Comparison of ENCODE assay signal across 12 cellular contexts in genomic region chr1:178345238-178345637, GRCh38.
A peak's percentile ranks its signal among the peaks of the same experiment; 100 is the strongest.
DNase-seq lines count a peak whose midpoint lies in the region; ATAC-seq, FAIRE-seq and TF ChIP-seq lines count a peak whose summit lies in the region.
"Had no signal": no experiment of that assay in that cellular context is flagged by ENCODE, and none has a peak within 500 bp of the region (broad histone marks: within the 10 kb centered on the region; RNA-seq: fewer than 3 reads in every experiment).

No MANE protein-coding gene starts in this region.

- H3K4me3 Mint-ChIP-seq in chondrocyte (ENCODE audit: unreplicated experiment): peak overlapping the region; percentile 28
- H3K4me3 Mint-ChIP-seq in activated CD4-positive, alpha-beta T cell treated with anti-CD3 and anti-CD28 coated beads, Interleukin-2, amount 10 ng/mL, durations not matched to agents 7 days and 5 days: no peak overlapping the region
- H3K4me3 Mint-ChIP-seq in activated CD8-positive, alpha-beta T cell treated with anti-CD3 and anti-CD28 coated beads, Interleukin-2, amount 10 ng/mL, durations not matched to agents 7 days and 5 days: no peak overlapping the region
- H3K4me3 Mint-ChIP-seq: activated T-cell treated with anti-CD3 and anti-CD28 coated beads, Interleukin-2, amount 50 U/mL, for 24 hours had no signal

- no peaks in the 10 kb centered on the region for H3K79me2 ChIP-seq in HepG2 (ENCODE audit: insufficient read depth, low read length)

- TF ChIP-seq CTCF in chondrocyte (IDR thresholded peaks at IDR 0.05) (no peak), HepG2 (CRISPR knock-in tag; IDR thresholded peaks at IDR 0.05) (no peak), testis (IDR thresholded peaks at IDR 0.05) (no peak)

- peaks cover 53% of the 10 kb centered on the region for H3K4me1 Mint-ChIP-seq in chondrocyte (ENCODE audit: low read depth)
- H3K4me1 Mint-ChIP-seq in activated CD4-positive, alpha-beta T cell treated with anti-CD3 and anti-CD28 coated beads, Interleukin-2, amount 10 ng/mL, durations not matched to agents 7 days and 5 days: no peaks in the 10 kb centered on the region
- no peaks in the 10 kb centered on the region for H3K4me1 Mint-ChIP-seq in activated CD8-positive, alpha-beta T cell treated with anti-CD3 and anti-CD28 coated beads, Interleukin-2, amount 10 ng/mL, durations not matched to agents 7 days and 5 days (ENCODE audit: low read depth)

- H3K27ac Mint-ChIP-seq in chondrocyte (ENCODE audit: unreplicated experiment): peak overlapping the region; percentile 60
- H3K27ac Mint-ChIP-seq in activated CD4-positive, alpha-beta T cell treated with anti-CD3 and anti-CD28 coated beads, Interleukin-2, amount 10 ng/mL, durations not matched to agents 7 days and 5 days: no peak overlapping the region
- no peak overlapping the region for H3K27ac Mint-ChIP-seq in activated CD8-positive, alpha-beta T cell treated with anti-CD3 and anti-CD28 coated beads, Interleukin-2, amount 10 ng/mL, durations not matched to agents 7 days and 5 days
- H3K27ac Mint-ChIP-seq: activated T-cell treated with anti-CD3 and anti-CD28 coated beads, Interleukin-2, amount 50 U/mL, for 24 hours had no signal

- CTCF ChIA-PET in HepG2 (lab: Yijun Ruan, JAX; ENCODE audit: low intra/inter-chr PET ratio, low total read pairs): no interaction called here
- CTCF ChIA-PET in activated CD4-positive, alpha-beta T cell treated with anti-CD3 and anti-CD28 coated beads, Interleukin-2, amount 10 ng/mL, durations not matched to agents 7 days and 5 days (lab: Charles Lee): no interaction called here
- CTCF ChIA-PET in activated CD8-positive, alpha-beta T cell treated with anti-CD3 and anti-CD28 coated beads, Interleukin-2, amount 10 ng/mL, durations not matched to agents 7 days and 5 days (lab: Charles Lee): interaction anchor here (1.0 to 1.2 kb wide), 2 partner anchors 35 to 157 kb away, joined by 3 read pairs; no protein-coding TSS in a partner anchor

- no peak overlapping the region for H3K9ac ChIP-seq in HUES48 (ENCODE audit: low read depth, low read length)
- no peak overlapping the region for H3K9ac ChIP-seq in HepG2 (ENCODE audit: insufficient read depth, low read depth, low read length)
- peak overlapping the region; percentile 45 for H3K9ac ChIP-seq in skeletal muscle satellite cell (ENCODE audit: low read depth, low read length)
- H3K9ac ChIP-seq: BLaER1 treated with 17β-estradiol and CSF1 and Interleukin-3, amounts not matched to agents 10 nM and 100 nM had no signal

- H3K4me1 ChIP-seq in HUES48 (ENCODE audit: control insufficient read depth, insufficient read depth, low read length) (peaks cover 52% of the 10 kb centered on the region), HepG2 (ENCODE audit: insufficient read depth, low read length) (peaks cover 23% of the 10 kb centered on the region), skeletal muscle satellite cell (ENCODE audit: control insufficient read depth, insufficient read depth, low read length) (peaks cover 35% of the 10 kb centered on the region), testis (peaks cover 4% of the 10 kb centered on the region)

- DNase-seq in chondrocyte (ENCODE audit: low spot score): no peak
- peak; percentile 9 for DNase-seq in HepG2 (ENCODE audit: low spot score)
- no peak for DNase-seq in activated CD4-positive, alpha-beta T cell treated with anti-CD3 and anti-CD28 coated beads, Interleukin-2, amount 50 U/mL, for 1 hour
- no peak for DNase-seq in testis
- no peak for DNase-seq in activated CD4-positive, alpha-beta T cell treated with anti-CD3 and anti-CD28 coated beads, Interleukin-2, amount 10 ng/mL, durations not matched to agents 7 days and 5 days
- no peak for DNase-seq in activated CD8-positive, alpha-beta T cell treated with anti-CD3 and anti-CD28 coated beads, Interleukin-2, amount 10 ng/mL, durations not matched to agents 7 days and 5 days
- DNase-seq: activated T-cell treated with anti-CD3 and anti-CD28 coated beads, Interleukin-2, amount 50 U/mL, for 24 hours; effector memory CD4-positive, alpha-beta T cell; ovary had no signal

- TF ChIP-seq RAD21 in HepG2 (CRISPR knock-in tag; IDR thresholded peaks at IDR 0.05): no peak

- POLR2A ChIA-PET in HepG2 (lab: Yijun Ruan, JAX): no interaction called here
- POLR2A ChIA-PET in activated CD4-positive, alpha-beta T cell treated with anti-CD3 and anti-CD28 coated beads, Interleukin-2, amount 10 ng/mL, durations not matched to agents 7 days and 5 days (lab: Charles Lee): no interaction called here
- POLR2A ChIA-PET in activated CD8-positive, alpha-beta T cell treated with anti-CD3 and anti-CD28 coated beads, Interleukin-2, amount 10 ng/mL, durations not matched to agents 7 days and 5 days (lab: Charles Lee): no interaction called here

- no peaks in the 10 kb centered on the region for H3K27me3 ChIP-seq in HUES48 (ENCODE audit: control insufficient read depth, insufficient read depth, low read length)
- H3K27me3 ChIP-seq in HepG2 (ENCODE audit: control insufficient read depth in 1 of 2, insufficient read depth in 2 of 2, low read length in 2 of 2): no peaks in the 10 kb centered on the region
- H3K27me3 ChIP-seq in skeletal muscle satellite cell (ENCODE audit: control insufficient read depth, insufficient read depth, low read length): no peaks in the 10 kb centered on the region
- H3K27me3 ChIP-seq in testis: no peaks in the 10 kb centered on the region
- H3K27me3 ChIP-seq: BLaER1 treated with 17β-estradiol and CSF1 and Interleukin-3, amounts not matched to agents 10 nM and 100 nM; ovary had no signal

- no peak overlapping the region for H2AFZ ChIP-seq in HepG2 (ENCODE audit: low read length)

- H3K36me3 ChIP-seq in HUES48 (ENCODE audit: control insufficient read depth, insufficient read depth, low read length) (no peaks in the 10 kb centered on the region), HepG2 (replicated peaks in 1 of 2; ENCODE audit: control insufficient read depth in 1 of 2, insufficient read depth in 2 of 2, low read length in 2 of 2) (no peaks in the 10 kb centered on the region), skeletal muscle satellite cell (ENCODE audit: insufficient read depth, low read length) (no peaks in the 10 kb centered on the region), testis (ENCODE audit: low read depth, missing control alignments) (no peaks in the 10 kb centered on the region)
- H3K36me3 ChIP-seq: BLaER1 treated with 17β-estradiol and CSF1 and Interleukin-3, amounts not matched to agents 10 nM and 100 nM; ovary had no signal

- no peaks in the 10 kb centered on the region for H3K27me3 Mint-ChIP-seq in chondrocyte (ENCODE audit: low read depth)
- no peaks in the 10 kb centered on the region for H3K27me3 Mint-ChIP-seq in activated CD4-positive, alpha-beta T cell treated with anti-CD3 and anti-CD28 coated beads, Interleukin-2, amount 10 ng/mL, durations not matched to agents 7 days and 5 days
- H3K27me3 Mint-ChIP-seq in activated CD8-positive, alpha-beta T cell treated with anti-CD3 and anti-CD28 coated beads, Interleukin-2, amount 10 ng/mL, durations not matched to agents 7 days and 5 days (ENCODE audit: low read depth): peaks cover 2% of the 10 kb centered on the region
- H3K27me3 Mint-ChIP-seq: activated T-cell treated with anti-CD3 and anti-CD28 coated beads, Interleukin-2, amount 50 U/mL, for 24 hours had no signal

- intact Hi-C loops in HepG2 (cut with micrococcal nuclease; ENCODE audit: unreplicated experiment) (no loop called here), testis (cut with DNase I; ENCODE audit: low total_unique reads) (no loop called here)

- H3K4me2 ChIP-seq in HepG2 (ENCODE audit: low read depth, low read length) (no peak overlapping the region), skeletal muscle satellite cell (ENCODE audit: low read length) (peak overlapping the region; percentile 38)
- H3K4me2 ChIP-seq: BLaER1 treated with 17β-estradiol and CSF1 and Interleukin-3, amounts not matched to agents 10 nM and 100 nM had no signal

- no TSS peak for BruUV-seq in HepG2 (replicated peaks; lab: Mats Ljungman, UMichigan)

- TF ChIP-seq EP300 in HepG2 (IDR thresholded peaks at IDR 0.05; ENCODE audit: low read depth in 2 of 2, low read length in 2 of 2) (no peak), HepG2 (CRISPR knock-in tag; IDR thresholded peaks at IDR 0.05; ENCODE audit: borderline replicate concordance) (no peak)

- no peak for TF ChIP-seq POLR2A in HepG2 (IDR thresholded peaks at IDR 0.05; ENCODE audit: insufficient read depth in 1 of 2, low read depth in 2 of 2, low read length in 2 of 2)
- no peak for TF ChIP-seq POLR2A in testis (IDR thresholded peaks at IDR 0.05)

- in situ Hi-C loops in HepG2 (cut with HindIII; ENCODE audit: extremely low pct_ligation_motif_present, low pct_unique_long_range_greater_than_20kb): no loop called here

- peak overlapping the region; percentile 30; the same call in 1 of the 2 replicates for H3K4me3 ChIP-seq in HUES48 (ENCODE audit: low read depth, low read length)
- no peak overlapping the region for H3K4me3 ChIP-seq in HepG2 (replicated peaks in 1 of 3; ENCODE audit: insufficient read depth in 1 of 3, low read depth in 2 of 3, low read length in 3 of 3)
- peak overlapping the region; percentile 20 for H3K4me3 ChIP-seq in skeletal muscle satellite cell (ENCODE audit: low read length)
- H3K4me3 ChIP-seq in testis: no peak overlapping the region
- H3K4me3 ChIP-seq: BLaER1 treated with 17β-estradiol and CSF1 and Interleukin-3, amounts not matched to agents 10 nM and 100 nM; ovary had no signal

- ATAC-seq in HepG2: no peak
- ATAC-seq in activated CD8-positive, alpha-beta T cell treated with anti-CD3 and anti-CD28 coated beads, Interleukin-2, amount 10 ng/mL, durations not matched to agents 7 days and 5 days: no peak

- no peaks in the 10 kb centered on the region for H3K36me3 Mint-ChIP-seq in chondrocyte (ENCODE audit: low read depth)
- no peaks in the 10 kb centered on the region for H3K36me3 Mint-ChIP-seq in activated CD4-positive, alpha-beta T cell treated with anti-CD3 and anti-CD28 coated beads, Interleukin-2, amount 10 ng/mL, durations not matched to agents 7 days and 5 days (ENCODE audit: low read depth)
- H3K36me3 Mint-ChIP-seq in activated CD8-positive, alpha-beta T cell treated with anti-CD3 and anti-CD28 coated beads, Interleukin-2, amount 10 ng/mL, durations not matched to agents 7 days and 5 days (ENCODE audit: low read depth): no peaks in the 10 kb centered on the region

- H3K27ac ChIP-seq in HUES48 (ENCODE audit: low read depth, low read length) (peak overlapping the region; percentile 74), HepG2 (ENCODE audit: extremely low read length, insufficient read depth, low read length) (no peak overlapping the region), testis (no peak overlapping the region)
- H3K27ac ChIP-seq: ovary had no signal

- FAIRE-seq in HepG2 (lab: Jason Lieb, UNC): no peak

- no peaks in the 10 kb centered on the region for H3K9me3 ChIP-seq in HUES48 (ENCODE audit: control insufficient read depth, insufficient read depth, low read length)
- H3K9me3 ChIP-seq in HepG2 (ENCODE audit: low read length): no peaks in the 10 kb centered on the region
- H3K9me3 ChIP-seq in skeletal muscle satellite cell (replicated peaks; ENCODE audit: low read length): no peaks in the 10 kb centered on the region
- no peaks in the 10 kb centered on the region for H3K9me3 ChIP-seq in testis
- H3K9me3 ChIP-seq: BLaER1 treated with 17β-estradiol and CSF1 and Interleukin-3, amounts not matched to agents 10 nM and 100 nM; ovary had no signal

- no peaks in the 10 kb centered on the region for H3K9me3 Mint-ChIP-seq in chondrocyte (ENCODE audit: low read depth)
- H3K9me3 Mint-ChIP-seq in activated CD4-positive, alpha-beta T cell treated with anti-CD3 and anti-CD28 coated beads, Interleukin-2, amount 10 ng/mL, durations not matched to agents 7 days and 5 days: no peaks in the 10 kb centered on the region
- H3K9me3 Mint-ChIP-seq in activated CD8-positive, alpha-beta T cell treated with anti-CD3 and anti-CD28 coated beads, Interleukin-2, amount 10 ng/mL, durations not matched to agents 7 days and 5 days (ENCODE audit: insufficient read depth): no peaks in the 10 kb centered on the region
- H3K9me3 Mint-ChIP-seq: activated T-cell treated with anti-CD3 and anti-CD28 coated beads, Interleukin-2, amount 50 U/mL, for 24 hours had no signal

- H4K20me1 ChIP-seq in HepG2 (ENCODE audit: insufficient read depth, low read length): no peaks in the 10 kb centered on the region
- H4K20me1 ChIP-seq: BLaER1 treated with 17β-estradiol and CSF1 and Interleukin-3, amounts not matched to agents 10 nM and 100 nM had no signal

- WGBS in HepG2 (ENCODE audit: low lambda C conversion rate): 63% methylated on average over 4 of the region's 4 CpGs
- 94 to 97% methylated on average over 4 of the region's 4 CpGs for WGBS in testis, 2 donors

Comparison
In these comparisons a context has a peak if more than half of its experiments do, and no peak if none do; other contexts are left out.
1. H3K4me3 ChIP-seq: peak in HUES48 (single experiment) and skeletal muscle satellite cell (single experiment); none in HepG2 (0 of 3) and testis (0 of 2).